Comparison of ENCODE assay signal across 9 cellular contexts in genomic region chr21:44926364-44927101, GRCh38. TPM values are rescaled to one million over a fixed set of nuclear protein-coding genes. Genes with fewer than 3 reads are reported as not detected.
A peak's percentile ranks its signal among the peaks of the same experiment; 100 is the strongest.
DNase-seq lines count a peak whose midpoint lies in the region; TF ChIP-seq lines count a peak whose summit lies in the region.
"Had no signal": no experiment of that assay in that cellular context is flagged by ENCODE, and none has a peak within 500 bp of the region (broad histone marks: within the 10 kb centered on the region; RNA-seq: fewer than 3 reads in every experiment).

No MANE protein-coding gene starts in this region.

- TF ChIP-seq CTCF in Peyer's patch (IDR thresholded peaks at IDR 0.05) (no peak), BE2C (IDR thresholded peaks at IDR 0.05; ENCODE audit: low read depth, low read length) (no peak)

- H3K27ac ChIP-seq in Peyer's patch (peak overlapping the region; percentile 5 to 84 (median 36)), angular gyrus (ENCODE audit: low read depth, low read length) (peak overlapping the region; percentile 48), rectal smooth muscle tissue (ENCODE audit: low read depth, low read length) (no peak overlapping the region)

- H3K4me1 ChIP-seq in Peyer's patch (peaks cover under 1 to 45% (median 18%) of the 10 kb centered on the region in 4 donors), rectal smooth muscle tissue (ENCODE audit: control insufficient read depth, insufficient read depth, low read length) (no peaks in the 10 kb centered on the region), BE2C (no peaks in the 10 kb centered on the region)

- H3K36me3 ChIP-seq in Peyer's patch (no peaks in the 10 kb centered on the region), rectal smooth muscle tissue (ENCODE audit: control insufficient read depth, insufficient read depth, low read length) (no peaks in the 10 kb centered on the region), BE2C (no peaks in the 10 kb centered on the region)

- peak overlapping the region; percentile 4 for H3K9ac ChIP-seq in rectal smooth muscle tissue (ENCODE audit: low read length)

- peak; percentile 15 for DNase-seq in GF-D8 (lab: John Stamatoyannopoulos, UW)
- peak in 2 of 3 donors; percentile 61 to 71 for DNase-seq in Peyer's patch
- DNase-seq in SKM-1 treated with dmso at 0.1 percent for 144 hours (lab: John Stamatoyannopoulos, UW; ENCODE audit: unreplicated experiment): no peak
- no peak for DNase-seq in BE2C
- DNase-seq in cerebellar nuclear complex (lab: John Stamatoyannopoulos, UW): no peak
- DNase-seq in NCI-H1417 (lab: John Stamatoyannopoulos, UW): no peak
- DNase-seq: NCI-H1092 had no signal

- peaks cover 0 to 9% of the 10 kb centered on the region in 2 donors for H3K27me3 ChIP-seq in Peyer's patch
- H3K27me3 ChIP-seq in rectal smooth muscle tissue (ENCODE audit: control insufficient read depth, insufficient read depth, low read length): peaks cover 7% of the 10 kb centered on the region
- H3K27me3 ChIP-seq in BE2C: peaks cover 94% of the 10 kb centered on the region

- no peaks in the 10 kb centered on the region for H3K9me3 ChIP-seq in Peyer's patch
- H3K9me3 ChIP-seq in BE2C: no peaks in the 10 kb centered on the region; the same call in 1 of the 2 replicates

- TF ChIP-seq POLR2A in Peyer's patch (IDR thresholded peaks at IDR 0.05): no peak

- peak overlapping the region in 1 of 4 donors; percentile 12 for H3K4me3 ChIP-seq in Peyer's patch
- peak overlapping the region; percentile 27 for H3K4me3 ChIP-seq in rectal smooth muscle tissue (ENCODE audit: low read length)
- no peak overlapping the region for H3K4me3 ChIP-seq in BE2C (ENCODE audit: low read depth, low read length)

RNA-seq across cellular contexts. Expression of gene ITGB2, which starts 5.8 kb away (rescaled TPM):
- total RNA-seq in Peyer's patch: 10 to 100 TPM in 3 of 4 donors, 1 to 10 TPM in 1; 9.3 to 58.6 (median 16.4) TPM
- not detected for polyA plus RNA-seq in BE2C (2012; ENCODE audit: insufficient read depth, insufficient read length, low read depth)

RNA-seq across cellular contexts. Expression of gene SLX9, which starts 13.3 kb away (rescaled TPM):
- 10 to 100 TPM in 1 of 4 donors, 1 to 10 TPM in 2, not detected in 1; 7.8 to 10.5 (median 10.0) TPM for total RNA-seq in Peyer's patch
- 105 TPM for polyA plus RNA-seq in BE2C (2012; ENCODE audit: insufficient read depth, insufficient read length, low read depth)

RNA-seq across cellular contexts. Expression of gene PTTG1IP, which starts 53.0 kb away (rescaled TPM):
- 100 to 1,000 TPM in 3 of 4 donors, 10 to 100 TPM in 1; 69.3 to 495 (median 390) TPM for total RNA-seq in Peyer's patch
- polyA plus RNA-seq in BE2C (2012; ENCODE audit: insufficient read depth, insufficient read length, low read depth): 217 TPM

Comparison
In these comparisons a context has a peak if more than half of its experiments do, and no peak if none do; other contexts are left out.
1. DNase-seq: peak in GF-D8 (single experiment) and Peyer's patch (2 of 3); none in SKM-1 treated with dmso at 0.1 percent for 144 hours (single experiment), BE2C (single experiment), cerebellar nuclear complex (0 of 2) and NCI-H1417 (0 of 3).